In genomic region chr14:36091096-36091495, GRCh38 we compare ENCODE assay signal across 1 cellular context.
A peak's percentile ranks its signal among the peaks of the same experiment; 100 is the strongest.
TF ChIP-seq lines count a peak whose summit lies in the region.

No MANE protein-coding gene starts in this region.

TF ChIP-seq in HepG2, 621 proteins besides CTCF, POLR2A, EP300 and RAD21 (continued from another document):
- no peak for TF ChIP-seq ZNF414 (CRISPR knock-in tag; IDR thresholded peaks at IDR 0.05)
- TF ChIP-seq ZNF672 (CRISPR knock-in tag; IDR thresholded peaks at IDR 0.05) = no peak
- no peak; the same call in 1 of the 2 replicates for TF ChIP-seq SSRP1 (CRISPR knock-in tag; IDR thresholded peaks at IDR 0.05)
- peak; percentile 91 for TF ChIP-seq ZBTB21 (CRISPR knock-in tag; IDR thresholded peaks at IDR 0.05)
- TF ChIP-seq RNF2 (conservative IDR thresholded peaks at IDR 0.05; ENCODE audit: low read depth) = peak; percentile 89
- TF ChIP-seq NR2F6 (IDR thresholded peaks at IDR 0.05) = 0 out of 2 replicates have a peak, but pooled peaks have one; percentile 14
- peak; percentile 28; the same call in 1 of the 2 replicates for TF ChIP-seq NR2F6 (CRISPR knock-in tag; IDR thresholded peaks at IDR 0.05)
- no peak for TF ChIP-seq SNAPC2 (CRISPR knock-in tag; IDR thresholded peaks at IDR 0.05)
- peak; percentile 50; the same call in 1 of the 2 replicates for TF ChIP-seq GABPB1 (CRISPR knock-in tag; IDR thresholded peaks at IDR 0.05)
- TF ChIP-seq ZNF709 (CRISPR knock-in tag; IDR thresholded peaks at IDR 0.05) = no peak
